10 cellular contexts compared by ENCODE assay signal in the genomic region with DNA sequence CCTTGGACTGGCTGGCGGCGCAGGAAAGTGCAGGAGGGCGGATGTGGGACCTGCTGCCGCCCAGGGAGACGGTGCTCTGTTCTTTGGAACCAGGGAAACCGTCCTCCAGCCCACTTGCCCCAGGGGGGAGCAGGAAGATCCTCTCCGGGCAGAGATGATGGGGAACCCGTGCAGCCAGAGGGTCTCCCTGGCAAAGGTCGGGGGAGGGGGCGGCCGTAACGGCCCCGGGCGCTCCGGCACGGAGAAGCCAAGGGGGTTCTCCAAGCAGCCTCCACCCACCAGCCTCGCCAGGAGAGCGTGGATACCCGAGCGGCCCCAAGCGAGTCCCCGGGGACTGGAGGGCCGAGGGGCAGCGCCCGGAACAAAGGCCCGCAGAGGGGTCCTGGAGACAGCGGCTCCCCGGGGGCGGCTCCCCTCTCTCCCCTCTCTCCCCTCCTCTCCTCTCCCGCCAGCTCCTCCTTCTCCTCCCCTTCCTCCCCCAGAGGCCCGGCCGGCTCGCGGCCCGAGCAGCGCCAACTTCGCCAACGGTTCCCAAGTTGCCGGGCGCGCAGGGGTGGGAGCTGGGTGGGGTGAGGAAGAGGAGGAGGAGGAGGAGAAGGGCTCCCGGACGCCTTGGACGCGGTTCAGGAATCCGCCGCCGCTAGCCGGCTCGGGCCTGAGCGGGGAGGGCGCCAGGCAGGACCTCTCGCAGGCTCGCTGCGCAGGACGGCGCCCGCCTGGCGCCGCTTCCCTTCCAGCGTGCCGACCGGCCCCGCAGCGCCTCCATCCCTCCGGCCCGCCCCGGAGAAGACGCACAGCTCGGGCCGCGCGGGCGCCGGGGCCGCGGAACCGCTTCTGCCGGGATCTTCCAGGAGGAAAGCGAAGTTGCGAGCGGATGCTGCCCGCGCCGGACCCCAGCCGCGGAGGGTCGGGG. TPM values are rescaled to one million over a fixed set of nuclear protein-coding genes. Genes with fewer than 3 reads are reported as not detected.
A peak's percentile ranks its signal among the peaks of the same experiment; 100 is the strongest.
DNase-seq lines count a peak whose midpoint lies in the region; ATAC-seq, FAIRE-seq and TF ChIP-seq lines count a peak whose summit lies in the region.
"Had no signal": no experiment of that assay in that cellular context is flagged by ENCODE, and none has a peak within 500 bp of the region (broad histone marks: within the 10 kb centered on the region; RNA-seq: fewer than 3 reads in every experiment).

A gene with protein sequence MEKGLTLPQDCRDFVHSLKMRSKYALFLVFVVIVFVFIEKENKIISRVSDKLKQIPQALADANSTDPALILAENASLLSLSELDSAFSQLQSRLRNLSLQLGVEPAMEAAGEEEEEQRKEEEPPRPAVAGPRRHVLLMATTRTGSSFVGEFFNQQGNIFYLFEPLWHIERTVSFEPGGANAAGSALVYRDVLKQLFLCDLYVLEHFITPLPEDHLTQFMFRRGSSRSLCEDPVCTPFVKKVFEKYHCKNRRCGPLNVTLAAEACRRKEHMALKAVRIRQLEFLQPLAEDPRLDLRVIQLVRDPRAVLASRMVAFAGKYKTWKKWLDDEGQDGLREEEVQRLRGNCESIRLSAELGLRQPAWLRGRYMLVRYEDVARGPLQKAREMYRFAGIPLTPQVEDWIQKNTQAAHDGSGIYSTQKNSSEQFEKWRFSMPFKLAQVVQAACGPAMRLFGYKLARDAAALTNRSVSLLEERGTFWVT (plus strand): TSS at position 640 of the 913 bp plus-strand sequence. CDS start 41,448 bp downstream, outside the sequence.

- no peaks in the 10 kb centered on the region for H3K36me3 Mint-ChIP-seq in activated CD4-positive, alpha-beta T cell treated with anti-CD3 and anti-CD28 coated beads, Interleukin-2, amount 10 ng/mL, durations not matched to agents 7 days and 5 days (ENCODE audit: low read depth)

- H4K91ac ChIP-seq in H1 (replicated peaks; ENCODE audit: insufficient read length, low read length): peak within 1 kb of the TSS; percentile 91

- H3K27me3 Mint-ChIP-seq in activated CD4-positive, alpha-beta T cell treated with anti-CD3 and anti-CD28 coated beads, Interleukin-2, amount 10 ng/mL, durations not matched to agents 7 days and 5 days: peaks cover 59% of the 10 kb centered on the region

- H3K14ac ChIP-seq in H1 (ENCODE audit: insufficient read length): no peak within 1 kb of the TSS

- peaks cover 48% of the 10 kb centered on the region for H3K4me1 ChIP-seq in SJSA1 (replicated peaks)
- H3K4me1 ChIP-seq in H1 (replicated peaks in 1 of 4; ENCODE audit: control insufficient read depth in 3 of 4, insufficient read depth in 4 of 4, low read length in 3 of 4): peaks cover 2 to 10% (median 7%) of the 10 kb centered on the region in 4 experiments; a peak in 4 of 7 replicates

- peak within 1 kb of the TSS; percentile 90; the same call in 1 of the 2 replicates for H2BK20ac ChIP-seq in H1 (ENCODE audit: low read length)

- ATAC-seq in HG02938 (IDR thresholded peaks at IDR 0.05; ENCODE audit: unreplicated experiment): no peak

- H2AFZ ChIP-seq in H1 (ENCODE audit: low read length): peak within 1 kb of the TSS; percentile 75

- no peak for FAIRE-seq in H1 (lab: Jason Lieb, UNC)
- FAIRE-seq: frontal cortex, GM18507 had no signal

- H3K23ac ChIP-seq in H1 (ENCODE audit: insufficient read length): no peak within 1 kb of the TSS

- H3K9ac ChIP-seq in H1 (replicated peaks in 1 of 4; ENCODE audit: extremely low read depth in 1 of 4, low read depth in 3 of 4, low read length in 3 of 4): peak within 1 kb of the TSS; percentile 43 to 83 (median 69)

- H3K4me3 Mint-ChIP-seq in activated CD4-positive, alpha-beta T cell treated with anti-CD3 and anti-CD28 coated beads, Interleukin-2, amount 10 ng/mL, durations not matched to agents 7 days and 5 days: peak within 1 kb of the TSS; percentile 58

- peak within 1 kb of the TSS; percentile 94 for H4K8ac ChIP-seq in H1 (ENCODE audit: extremely low read depth, insufficient read depth, low read length)

- peak within 1 kb of the TSS; percentile 99 for H2BK120ac ChIP-seq in H1 (replicated peaks; ENCODE audit: low read depth, low read length)

- H4K20me1 ChIP-seq in H1 (replicated peaks in 1 of 2; ENCODE audit: control insufficient read depth in 1 of 2, insufficient read depth in 2 of 2, low read length in 2 of 2): peaks cover 0 to 3% of the 10 kb centered on the region in 2 experiments

- H3K27ac ChIP-seq in SJSA1 (peak within 1 kb of the TSS; percentile 77), H1 (ENCODE audit: low read depth, low read length) (no peak within 1 kb of the TSS), temporal lobe (ENCODE audit: low read depth, low read length) (peak within 1 kb of the TSS; percentile 88)

- no peak for TF ChIP-seq CTCF in H1 (IDR thresholded peaks at IDR 0.05; ENCODE audit: control extremely low read depth in 1 of 3, insufficient read depth in 1 of 3, low read depth in 1 of 3, low read length in 3 of 3)

- TF ChIP-seq POLR2A in H1 (IDR thresholded peaks at IDR 0.05; ENCODE audit: control extremely low read depth in 1 of 2, low read depth in 2 of 2, low read length in 2 of 2): peak in 1 of 2 experiments; percentile 39; a peak in 1 of 3 replicates

- H3K56ac ChIP-seq in H1 (replicated peaks; ENCODE audit: insufficient read length, low read depth, low read length): peak within 1 kb of the TSS; percentile 77

- 4% methylated on average over 29 of the region's 88 CpGs; no CpG with 5 or more reads in 1 of the 2 experiments for WGBS in H1 (ENCODE audit: extremely low coverage in 1 of 2, insufficient coverage in 1 of 2, insufficient read length in 1 of 2, insufficient replicate concordance in 2 of 2, low coverage in 1 of 2, low lambda C conversion rate in 2 of 2, missing lambda C conversion rate in 1 of 2), 2 experiments

- peak within 1 kb of the TSS; percentile 96 for H2BK12ac ChIP-seq in H1 (ENCODE audit: low read depth, low read length)

- no peak within 1 kb of the TSS for H3K27ac Mint-ChIP-seq in activated CD4-positive, alpha-beta T cell treated with anti-CD3 and anti-CD28 coated beads, Interleukin-2, amount 10 ng/mL, durations not matched to agents 7 days and 5 days

- DNase-seq in activated CD4-positive, alpha-beta T cell treated with anti-CD3 and anti-CD28 coated beads, Interleukin-2, amount 10 ng/mL, durations not matched to agents 7 days and 5 days: no peak
- DNase-seq in activated CD4-positive, alpha-beta T cell treated with anti-CD3 and anti-CD28 coated beads, Interleukin-2, amount 50 U/mL, for 1 hour: no peak
- DNase-seq in SJSA1 (ENCODE audit: low read depth in 1 of 2, low spot score in 2 of 2): peak; percentile 71 to 73
- DNase-seq in H1 (ENCODE audit: low read depth in 1 of 2, low spot score in 2 of 2): peak in 1 of 2 experiments; percentile 78
- peak; percentile 69 for DNase-seq in medulla oblongata (ENCODE audit: extremely low spot score)
- no peak for DNase-seq in SK-N-DZ (ENCODE audit: low spot score)

- POLR2A ChIA-PET in activated CD4-positive, alpha-beta T cell treated with anti-CD3 and anti-CD28 coated beads, Interleukin-2, amount 10 ng/mL, durations not matched to agents 7 days and 5 days (lab: Charles Lee): interaction anchor here (0.8 kb wide), 1 partner anchor 43 kb away, joined by 3 read pairs; no protein-coding TSS in a partner anchor
- POLR2A ChIA-PET in H1 (lab: Charles Lee; ENCODE audit: partially characterized antibody): interaction anchor here (0.8 to 2.0 kb wide), 6 partner anchors 10 to 357 kb away, joined by 3 to 8 read pairs (median 4); no protein-coding TSS in a partner anchor

- no peak for TF ChIP-seq EP300 in H1 (IDR thresholded peaks at IDR 0.05; ENCODE audit: borderline replicate concordance in 1 of 2, low read depth in 2 of 2, low read length in 2 of 2)

- H2BK15ac ChIP-seq in H1 (ENCODE audit: low read length): peak within 1 kb of the TSS; percentile 88

- H3K4me3 ChIP-seq in SJSA1 (peak within 1 kb of the TSS; percentile 89), H1 (ENCODE audit: extremely low read depth in 1 of 4, insufficient read depth in 2 of 4, low read depth in 3 of 4, low read length in 4 of 4) (peak within 1 kb of the TSS; percentile 60 to 97 (median 70))

- peaks cover 17% of the 10 kb centered on the region for H3K23me2 ChIP-seq in H1 (ENCODE audit: low read depth, low read length)

- H2AK5ac ChIP-seq in H1 (ENCODE audit: low read depth, low read length): no peak within 1 kb of the TSS

- CTCF ChIA-PET in activated CD4-positive, alpha-beta T cell treated with anti-CD3 and anti-CD28 coated beads, Interleukin-2, amount 10 ng/mL, durations not matched to agents 7 days and 5 days (lab: Charles Lee): interaction anchor here (0.5 kb wide), 1 partner anchor 1883 kb away, joined by 3 read pairs; no protein-coding TSS in a partner anchor
- CTCF ChIA-PET in H1 (lab: Charles Lee; ENCODE audit: partially characterized antibody): interaction anchor here (0.6 to 4.1 kb wide), 4 partner anchors 8 to 219 kb away, joined by 3 to 26 read pairs (median 4); no protein-coding TSS in a partner anchor

- peak within 1 kb of the TSS; percentile 78; the same call in 1 of the 2 replicates for H2BK5ac ChIP-seq in H1 (ENCODE audit: low read depth, low read length)

- no peak for TF ChIP-seq RAD21 in H1 (IDR thresholded peaks at IDR 0.05 in 1 of 2, conservative IDR thresholded peaks at IDR 0.05 in 1 of 2; ENCODE audit: low read depth in 2 of 2, low read length in 2 of 2)

- peak within 1 kb of the TSS; percentile 93 for H3K18ac ChIP-seq in H1 (ENCODE audit: extremely low read depth, low read length)

- H3K79me2 ChIP-seq in H1 (ENCODE audit: control insufficient read depth in 1 of 2, insufficient read depth in 2 of 2, low read length in 2 of 2): no peaks in the 10 kb centered on the region

- H3K27me3 ChIP-seq in SJSA1 (replicated peaks) (no peaks in the 10 kb centered on the region), H1 (replicated peaks in 1 of 4; ENCODE audit: control insufficient read depth in 3 of 4, extremely low read depth in 1 of 4, insufficient read depth in 3 of 4, low read length in 3 of 4) (peaks cover 3 to 50% (median 35%) of the 10 kb centered on the region in 4 experiments)

- H4K5ac ChIP-seq in H1 (ENCODE audit: insufficient read length, low read depth, low read length): peak within 1 kb of the TSS; percentile 57

- H3K9me3 Mint-ChIP-seq in activated CD4-positive, alpha-beta T cell treated with anti-CD3 and anti-CD28 coated beads, Interleukin-2, amount 10 ng/mL, durations not matched to agents 7 days and 5 days: no peaks in the 10 kb centered on the region

- no peaks in the 10 kb centered on the region; the same call in 1 of the 2 replicates for H3K79me1 ChIP-seq in H1 (ENCODE audit: low read depth, low read length)

- H3K4ac ChIP-seq in H1 (replicated peaks; ENCODE audit: insufficient read length, low read depth, low read length): peak within 1 kb of the TSS; percentile 57

- peak within 1 kb of the TSS; percentile 97 to 99 for H3K4me2 ChIP-seq in H1 (ENCODE audit: insufficient read depth in 1 of 2, low read depth in 2 of 2, low read length in 2 of 2)

- no peaks in the 10 kb centered on the region for H3K9me3 ChIP-seq in SJSA1 (replicated peaks)
- no peaks in the 10 kb centered on the region for H3K9me3 ChIP-seq in H1 (ENCODE audit: insufficient read depth in 2 of 2, low read depth in 1 of 2, low read length in 1 of 2)

- peaks cover 7% of the 10 kb centered on the region for H3K4me1 Mint-ChIP-seq in activated CD4-positive, alpha-beta T cell treated with anti-CD3 and anti-CD28 coated beads, Interleukin-2, amount 10 ng/mL, durations not matched to agents 7 days and 5 days

- peaks cover 21% of the 10 kb centered on the region; the same call in 1 of the 2 replicates for H3K36me3 ChIP-seq in SJSA1
- H3K36me3 ChIP-seq in H1 (ENCODE audit: control insufficient read depth in 2 of 4, insufficient read depth in 4 of 4, low read length in 3 of 4): no peaks in the 10 kb centered on the region

RNA-seq across cellular contexts. Expression of the gene that starts here (rescaled TPM):
- total RNA-seq in activated CD4-positive, alpha-beta T cell treated with anti-CD3 and anti-CD28 coated beads, Interleukin-2, amount 10 ng/mL, durations not matched to agents 7 days and 5 days: under 1 TPM; 0.02 TPM
- total RNA-seq in SJSA1 (2014; rRNA removed; shearing (Covaris generic)): 15.8 and 27.4 TPM in 2 replicates
- total RNA-seq in H1 (2021; fragmentation: NEBNext Ultra II Directional; extraction: Animal tissue kit (Norgen Biotek cat#: 25700)): 5.7 and 5.8 TPM in 2 replicates
- 2.0 and 2.4 TPM in 2 replicates for polyA plus RNA-seq in H1 (2011; rRNA removed)
- 2.0 TPM for polyA plus RNA-seq in H1 (2011; cell fraction: cytosol; rRNA removed)
- 2.8 TPM for polyA plus RNA-seq in H1 (2011; cell fraction: nucleus; rRNA removed)
- polyA plus RNA-seq in H1 (2012, experiment 1 of 2): 2.5 to 3.3 TPM (median 2.9 TPM) in 4 replicates
- 2.1 TPM for polyA plus RNA-seq in H1 (2012, experiment 2 of 2)
- 3.7 TPM for polyA plus RNA-seq in H1 (2013, experiment 1 of 2)
- 4.5 TPM for polyA plus RNA-seq in H1 (2013, experiment 2 of 2)
- polyA minus RNA-seq in H1 (2011; rRNA and poly(A)+ RNA removed): 3.9 and 5.0 TPM in 2 replicates
- 3.6 TPM for polyA minus RNA-seq in H1 (2011; cell fraction: cytosol; rRNA and poly(A)+ RNA removed)
- 4.4 TPM for polyA minus RNA-seq in H1 (2011; cell fraction: nucleus; rRNA and poly(A)+ RNA removed)
- 5.4 TPM for total RNA-seq in temporal lobe
- 0.85 and 1.9 TPM in 2 replicates for polyA plus RNA-seq in SK-N-DZ (2014; cell fraction: cytosol; rRNA removed)
- 0.63 and 0.91 TPM in 2 replicates for polyA plus RNA-seq in SK-N-DZ (2014; cell fraction: nucleus; rRNA removed)

Comparison
In these comparisons a context has a peak if more than half of its experiments do, and no peak if none do; other contexts are left out.
1. DNase-seq: peak in SJSA1 (2 of 2) and medulla oblongata (single experiment); none in activated CD4-positive, alpha-beta T cell treated with anti-CD3 and anti-CD28 coated beads, Interleukin-2, amount 10 ng/mL, durations not matched to agents 7 days and 5 days (single experiment), activated CD4-positive, alpha-beta T cell treated with anti-CD3 and anti-CD28 coated beads, Interleukin-2, amount 50 U/mL, for 1 hour (single experiment) and SK-N-DZ (single experiment).